7 cellular contexts compared by ENCODE assay signal in genomic region chr1:154626456-154627246, GRCh38. TPM values are rescaled to one million over a fixed set of nuclear protein-coding genes. Genes with fewer than 3 reads are reported as not detected.
DNase-seq lines count a peak whose midpoint lies in the region; ATAC-seq and TF ChIP-seq lines count a peak whose summit lies in the region.

No MANE protein-coding gene starts in this region.

- peak overlapping the region; percentile 90 for H2AFZ ChIP-seq in parathyroid adenoma

- H3K27me3 ChIP-seq in parathyroid adenoma (ENCODE audit: control insufficient read depth, insufficient read depth, low read length), result no peaks in the 10 kb centered on the region

- peak overlapping the region; percentile 96 for H3K27ac Mint-ChIP-seq in T-helper 17 cell

- H3K27me3 Mint-ChIP-seq in T-helper 17 cell, result peaks cover 4% of the 10 kb centered on the region

- no peaks in the 10 kb centered on the region for H3K36me3 ChIP-seq in parathyroid adenoma (ENCODE audit: control insufficient read depth, insufficient read depth, low read length)

- H3K79me2 ChIP-seq in parathyroid adenoma, result peaks cover 29% of the 10 kb centered on the region

- peak overlapping the region; percentile 99 for H3K4me2 ChIP-seq in parathyroid adenoma (ENCODE audit: low read length)

- ATAC-seq in GM18502 (IDR thresholded peaks at IDR 0.05; ENCODE audit: poor library complexity, unreplicated experiment) (peak; percentile 16), HG03095 (IDR thresholded peaks at IDR 0.05; ENCODE audit: unreplicated experiment) (peak; percentile 14), T-helper 17 cell (peak; percentile 39), HG02623 (IDR thresholded peaks at IDR 0.05; ENCODE audit: unreplicated experiment) (no peak), GM21390 (IDR thresholded peaks at IDR 0.05; ENCODE audit: unreplicated experiment) (no peak)

- peak overlapping the region; percentile 97 for H3K4me3 Mint-ChIP-seq in T-helper 17 cell

- H3K27ac ChIP-seq in parathyroid adenoma, result peak overlapping the region; percentile 91

- H3K4me3 ChIP-seq in fibroblast of the aortic adventitia (ENCODE audit: low read depth, low read length) (peak overlapping the region; percentile 86), parathyroid adenoma (ENCODE audit: low read depth, low read length) (peak overlapping the region; percentile 85)

- H3K36me3 Mint-ChIP-seq in T-helper 17 cell (ENCODE audit: low read depth), result peaks cover 7% of the 10 kb centered on the region

- no peak overlapping the region for H3K9ac ChIP-seq in parathyroid adenoma

- peaks cover 4% of the 10 kb centered on the region for H3K4me1 ChIP-seq in parathyroid adenoma

- no peak for DNase-seq in T-helper 17 cell
- no peak for DNase-seq in fibroblast of the aortic adventitia (ENCODE audit: low read depth)

- peaks cover 26% of the 10 kb centered on the region for H3K4me1 Mint-ChIP-seq in T-helper 17 cell

- H3K9me3 ChIP-seq in T-helper 17 cell (ENCODE audit: control insufficient read depth, low read length, poor library complexity, severe bottlenecking) (peaks cover 4% of the 10 kb centered on the region), parathyroid adenoma (ENCODE audit: control insufficient read depth, low read length) (no peaks in the 10 kb centered on the region)

- TF ChIP-seq CTCF in fibroblast of the aortic adventitia (IDR thresholded peaks at IDR 0.05; ENCODE audit: insufficient read depth, low read length) (no peak), parathyroid adenoma (IDR thresholded peaks at IDR 0.05) (no peak)

RNA-seq across cellular contexts. Expression of gene ADAR, which starts 18.7 kb away (rescaled TPM):
- total RNA-seq in T-helper 17 cell, result 100 to 1,000 TPM; 197 to 231 TPM
- total RNA-seq in fibroblast of the aortic adventitia (ENCODE audit: low replicate concordance), result 114 and 115 TPM in 2 replicates

RNA-seq across cellular contexts. Expression of gene CHRNB2, which starts 59.1 kb away (rescaled TPM):
- total RNA-seq in T-helper 17 cell (not detected), fibroblast of the aortic adventitia (ENCODE audit: low replicate concordance) (under 0.01 TPM in 1 of 2 replicates, not detected in the other)

Comparison
In these comparisons a context has a peak if more than half of its experiments do, and no peak if none do; other contexts are left out.
1. ATAC-seq: peak in GM18502 (single experiment), HG03095 (single experiment) and T-helper 17 cell (single experiment); none in HG02623 (single experiment) and GM21390 (single experiment).